1 cellular context compared by ENCODE assay signal in genomic region chr1:109306832-109307362, GRCh38.
TF ChIP-seq lines count a peak whose summit lies in the region.

TSS of gene MYBPHL (minus strand) at chr1:109307011. CDS start at chr1:109306991, 20 bp downstream.

TF ChIP-seq in GM23338, 12 proteins besides CTCF, POLR2A, EP300 and RAD21 (continued from another document):
- no peak for TF ChIP-seq ZNF462 (CRISPR knock-in tag; IDR thresholded peaks at IDR 0.05)
- TF ChIP-seq ZNF114 (CRISPR knock-in tag; IDR thresholded peaks at IDR 0.05), result no peak
- no peak for TF ChIP-seq EZH2 (IDR thresholded peaks at IDR 0.05; ENCODE audit: low read depth, unreplicated experiment)
- TF ChIP-seq POLR2AphosphoS5 (IDR thresholded peaks at IDR 0.05; ENCODE audit: low read depth), result no peak
- no peak for TF ChIP-seq ETS1 (IDR thresholded peaks at IDR 0.05)
- TF ChIP-seq ZNF331 (CRISPR knock-in tag; IDR thresholded peaks at IDR 0.05; ENCODE audit: low read depth), result no peak
- no peak for TF ChIP-seq NANOG (IDR thresholded peaks at IDR 0.05; ENCODE audit: borderline replicate concordance)
